24 cellular contexts compared by ENCODE assay signal in genomic region chr5:33509036-33509435, GRCh38.
"Had no signal": no experiment of that assay in that cellular context is flagged by ENCODE, and none has a peak within 500 bp of the region (broad histone marks: within the 10 kb centered on the region; RNA-seq: fewer than 3 reads in every experiment).

No MANE protein-coding gene starts in this region.

- DNase-seq: activated CD4-positive, alpha-beta T cell treated with anti-CD3 and anti-CD28 coated beads for 1 hour; activated CD8-positive, alpha-beta memory T cell treated with anti-CD3 and anti-CD28 coated beads, Interleukin-2, amount 10 ng/mL, durations not matched to agents 7 days and 5 days; activated CD8-positive, alpha-beta T cell treated with anti-CD3 and anti-CD28 coated beads, Interleukin-2, amount 10 ng/mL, durations not matched to agents 7 days and 5 days; activated T-cell treated with anti-CD3 and anti-CD28 coated beads, Interleukin-2, amount 50 U/mL, for 48 hours; anterior cingulate cortex; brain microvascular endothelial cell; islet precursor cell; left ventricle myocardium inferior; pancreas; retina; small intestine; stimulated activated CD4-positive, alpha-beta T cell treated with anti-CD3 and anti-CD28 coated beads, Interleukin-4, amount 100 ng/mL, for 24 hours; T1000 had no signal

- H3K4me3 ChIP-seq: esophagus muscularis mucosa, left ventricle myocardium inferior, lung, pancreas, prostate gland, thoracic aorta had no signal

- H3K27me3 ChIP-seq: brain microvascular endothelial cell, esophagus muscularis mucosa, pancreas had no signal

- H3K36me3 ChIP-seq: brain microvascular endothelial cell, esophagus muscularis mucosa, left ventricle myocardium inferior, pancreas, prostate gland, thoracic aorta had no signal

- H3K27ac ChIP-seq: brain microvascular endothelial cell, esophagus muscularis mucosa, left ventricle myocardium inferior, pancreas, prostate gland, thoracic aorta had no signal

- H3K4me3 Mint-ChIP-seq: activated CD8-positive, alpha-beta memory T cell treated with anti-CD3 and anti-CD28 coated beads, Interleukin-2, amount 10 ng/mL, durations not matched to agents 7 days and 5 days; activated CD8-positive, alpha-beta T cell treated with anti-CD3 and anti-CD28 coated beads, Interleukin-2, amount 10 ng/mL, durations not matched to agents 7 days and 5 days; activated naive CD4-positive, alpha-beta T cell treated with anti-CD3 and anti-CD28 coated beads, Interleukin-2, amount 50 U/mL, for 24 hours; dendritic cell treated with granulocyte-macrophage colony-stimulating factor and Interleukin-4, amounts not matched to agents 40 ng/mL and 50 ng/mL, for 4 days; nephron; stimulated activated effector memory CD8-positive, alpha-beta T cell treated with anti-CD3 and anti-CD28 coated beads, Interleukin-12 subunit alpha, Interleukin-12 subunit beta, amount 100 ng/mL, for 72 hours; stimulated activated naive CD8-positive, alpha-beta T cell treated with anti-CD3 and anti-CD28 coated beads, Interleukin-15, Interleukin-2, amounts not matched to agents 100 ng/mL and 50 ng/mL, for 24 hours had no signal

- H3K9me3 ChIP-seq: esophagus muscularis mucosa, left ventricle myocardium inferior, pancreas, prostate gland, thoracic aorta had no signal

- H3K27me3 Mint-ChIP-seq: activated naive CD4-positive, alpha-beta T cell treated with anti-CD3 and anti-CD28 coated beads, Interleukin-2, amount 50 U/mL, for 24 hours; stimulated activated naive CD8-positive, alpha-beta T cell treated with anti-CD3 and anti-CD28 coated beads, Interleukin-15, Interleukin-2, amounts not matched to agents 100 ng/mL and 50 ng/mL, for 24 hours had no signal

- H3K36me3 Mint-ChIP-seq: activated CD8-positive, alpha-beta memory T cell treated with anti-CD3 and anti-CD28 coated beads, Interleukin-2, amount 10 ng/mL, durations not matched to agents 7 days and 5 days; activated naive CD4-positive, alpha-beta T cell treated with anti-CD3 and anti-CD28 coated beads, Interleukin-2, amount 50 U/mL, for 24 hours; stimulated activated effector memory CD8-positive, alpha-beta T cell treated with anti-CD3 and anti-CD28 coated beads, Interleukin-12 subunit alpha, Interleukin-12 subunit beta, amount 100 ng/mL, for 72 hours had no signal

- H3K4me1 Mint-ChIP-seq: activated CD8-positive, alpha-beta memory T cell treated with anti-CD3 and anti-CD28 coated beads, Interleukin-2, amount 10 ng/mL, durations not matched to agents 7 days and 5 days; activated naive CD4-positive, alpha-beta T cell treated with anti-CD3 and anti-CD28 coated beads, Interleukin-2, amount 50 U/mL, for 24 hours; nephron; stimulated activated effector memory CD8-positive, alpha-beta T cell treated with anti-CD3 and anti-CD28 coated beads, Interleukin-12 subunit alpha, Interleukin-12 subunit beta, amount 100 ng/mL, for 72 hours had no signal

- ATAC-seq: activated CD8-positive, alpha-beta memory T cell treated with anti-CD3 and anti-CD28 coated beads, Interleukin-2, amount 10 ng/mL, durations not matched to agents 7 days and 5 days; activated CD8-positive, alpha-beta T cell treated with anti-CD3 and anti-CD28 coated beads, Interleukin-2, amount 10 ng/mL, durations not matched to agents 7 days and 5 days; pancreas; sciatic nerve; stimulated activated effector memory CD8-positive, alpha-beta T cell treated with anti-CD3 and anti-CD28 coated beads, Interleukin-12 subunit alpha, Interleukin-12 subunit beta, amount 100 ng/mL, for 72 hours had no signal

- H3K9me3 Mint-ChIP-seq: activated T-helper 2 cell treated with anti-CD3 and anti-CD28 coated beads, Interferon-gamma antibody, Interleukin-2, Interleukin-4, amounts not matched to agents 10 μg/mL and 5 μg/mL and 100 μg/mL, durations not matched to agents 14 hours and 24 hours and 36 hours; nephron; stimulated activated effector memory CD8-positive, alpha-beta T cell treated with anti-CD3 and anti-CD28 coated beads, Interleukin-12 subunit alpha, Interleukin-12 subunit beta, amount 100 ng/mL, for 72 hours; stimulated activated naive CD8-positive, alpha-beta T cell treated with anti-CD3 and anti-CD28 coated beads, Interleukin-15, Interleukin-2, amounts not matched to agents 100 ng/mL and 50 ng/mL, for 24 hours had no signal

- H3K4me1 ChIP-seq: left ventricle myocardium inferior, pancreas, prostate gland had no signal

- H3K27ac Mint-ChIP-seq: activated CD8-positive, alpha-beta memory T cell treated with anti-CD3 and anti-CD28 coated beads, Interleukin-2, amount 10 ng/mL, durations not matched to agents 7 days and 5 days; activated CD8-positive, alpha-beta T cell treated with anti-CD3 and anti-CD28 coated beads, Interleukin-2, amount 10 ng/mL, durations not matched to agents 7 days and 5 days; activated naive CD4-positive, alpha-beta T cell treated with anti-CD3 and anti-CD28 coated beads, Interleukin-2, amount 50 U/mL, for 24 hours; activated T-helper 2 cell treated with anti-CD3 and anti-CD28 coated beads, Interferon-gamma antibody, Interleukin-2, Interleukin-4, amounts not matched to agents 10 μg/mL and 5 μg/mL and 100 μg/mL, durations not matched to agents 14 hours and 24 hours and 36 hours; dendritic cell treated with granulocyte-macrophage colony-stimulating factor and Interleukin-4, amounts not matched to agents 40 ng/mL and 50 ng/mL, for 4 days; nephron; stimulated activated effector memory CD8-positive, alpha-beta T cell treated with anti-CD3 and anti-CD28 coated beads, Interleukin-12 subunit alpha, Interleukin-12 subunit beta, amount 100 ng/mL, for 72 hours; stimulated activated naive CD8-positive, alpha-beta T cell treated with anti-CD3 and anti-CD28 coated beads, Interleukin-15, Interleukin-2, amounts not matched to agents 100 ng/mL and 50 ng/mL, for 24 hours had no signal
